8 cellular contexts compared by ENCODE assay signal in the genomic region with DNA sequence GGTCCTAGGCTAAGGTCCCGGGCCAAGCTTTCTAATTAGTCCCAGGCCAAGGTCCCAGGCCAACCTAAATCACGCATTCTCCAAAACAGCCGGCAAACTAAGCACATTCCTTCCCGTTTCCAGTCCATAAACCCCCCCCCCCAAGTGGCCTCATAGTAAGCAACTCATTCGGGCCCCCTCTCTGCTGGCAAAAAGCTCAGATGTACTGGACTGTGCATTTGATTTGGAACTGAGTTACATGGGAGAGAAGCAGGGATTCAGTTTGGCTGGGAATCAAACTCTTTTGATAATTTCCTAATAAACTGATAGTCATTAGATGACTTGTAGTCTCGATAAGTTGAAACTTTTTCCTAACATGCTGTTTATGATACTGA. TPM values are rescaled to one million over a fixed set of nuclear protein-coding genes. Genes with fewer than 3 reads are reported as not detected.
A peak's percentile ranks its signal among the peaks of the same experiment; 100 is the strongest.
DNase-seq lines count a peak whose midpoint lies in the region; ATAC-seq and TF ChIP-seq lines count a peak whose summit lies in the region.
"Not testable (repeated sequence)": the region's sequence is repeated elsewhere in the genome, so short reads cannot be mapped to it uniquely, and the experiment has no call there.

No MANE protein-coding gene starts in this region.

- not testable (repeated sequence) for ATAC-seq in RWPE2 (ENCODE audit: low read depth); activated T-helper 17 cell treated with anti-CD3 and anti-CD28 coated beads, Interleukin-2, amount 50 U/mL, for 72 hours (replicated peaks)

- not testable (repeated sequence) for H3K27me3 ChIP-seq in BLaER1; RWPE2 (ENCODE audit: insufficient read depth, poor library complexity, severe bottlenecking); left ventricle myocardium inferior (ENCODE audit: low read depth); neural cell (ENCODE audit: insufficient read depth, low read depth, low read length); stomach smooth muscle (ENCODE audit: control insufficient read depth in 1 of 2, insufficient read depth in 2 of 2, low read length in 2 of 2)

- H4K20me1 ChIP-seq in BLaER1; neural cell (ENCODE audit: insufficient read depth): not testable (repeated sequence)

- not testable (repeated sequence) for H3K36me3 ChIP-seq in BLaER1; RWPE2 (ENCODE audit: low read depth); left ventricle myocardium inferior; neural cell (ENCODE audit: insufficient read depth, low read length); stomach smooth muscle (ENCODE audit: control insufficient read depth in 2 of 2, insufficient read depth in 2 of 2, low read length in 2 of 2)

- H3K79me2 ChIP-seq in neural cell (replicated peaks; ENCODE audit: insufficient read depth, low read length), result not testable (repeated sequence)

- H3K9me2 ChIP-seq in neural cell (ENCODE audit: insufficient read depth, low read length), result not testable (repeated sequence)

- peak overlapping the region; percentile 96 for H3K4me3 Mint-ChIP-seq in activated T-helper 17 cell treated with anti-CD3 and anti-CD28 coated beads, Interleukin-2, amount 50 U/mL, for 72 hours
- peak overlapping the region; percentile 77 for H3K4me3 Mint-ChIP-seq in dendritic cell treated with granulocyte-macrophage colony-stimulating factor and Interleukin-4, amounts not matched to agents 40 ng/mL and 50 ng/mL, for 4 days

- peaks cover 13% of the 10 kb centered on the region for H3K36me3 Mint-ChIP-seq in activated T-helper 17 cell treated with anti-CD3 and anti-CD28 coated beads, Interleukin-2, amount 50 U/mL, for 72 hours (ENCODE audit: low read depth)
- peaks cover 38% of the 10 kb centered on the region for H3K36me3 Mint-ChIP-seq in dendritic cell treated with granulocyte-macrophage colony-stimulating factor and Interleukin-4, amounts not matched to agents 40 ng/mL and 50 ng/mL, for 4 days (ENCODE audit: low read depth)

- H3K27me3 Mint-ChIP-seq in activated T-helper 17 cell treated with anti-CD3 and anti-CD28 coated beads, Interleukin-2, amount 50 U/mL, for 72 hours, result not testable (repeated sequence)
- H3K27me3 Mint-ChIP-seq in dendritic cell treated with granulocyte-macrophage colony-stimulating factor and Interleukin-4, amounts not matched to agents 40 ng/mL and 50 ng/mL, for 4 days, result peaks cover 24% of the 10 kb centered on the region

- H3K4me3 ChIP-seq in BLaER1 (peak overlapping the region; percentile 68), HFF-Myc (replicated peaks; ENCODE audit: low read depth, low read length) (peak overlapping the region; percentile 49), RWPE2 (ENCODE audit: severe bottlenecking) (peak overlapping the region; percentile 25), left ventricle myocardium inferior (peak overlapping the region; percentile 68), neural cell (ENCODE audit: low read length) (peak overlapping the region; percentile 72), stomach smooth muscle (ENCODE audit: low read length in 2 of 2) (peak overlapping the region in 1 of 2 donors; percentile 40)

- not testable (repeated sequence) for H2AFZ ChIP-seq in neural cell (ENCODE audit: low read depth, low read length)

- H3K27ac ChIP-seq in BLaER1 (peak overlapping the region; percentile 81), RWPE2 (ENCODE audit: poor library complexity, severe bottlenecking) (peak overlapping the region; percentile 55), left ventricle myocardium inferior (replicated peaks) (peak overlapping the region; percentile 83), stomach smooth muscle (ENCODE audit: low read length) (peak overlapping the region; percentile 53)
- not testable (repeated sequence) for H3K27ac ChIP-seq in neural cell (ENCODE audit: low read length)

- not testable (repeated sequence) for H3K9me3 Mint-ChIP-seq in activated T-helper 17 cell treated with anti-CD3 and anti-CD28 coated beads, Interleukin-2, amount 50 U/mL, for 72 hours; dendritic cell treated with granulocyte-macrophage colony-stimulating factor and Interleukin-4, amounts not matched to agents 40 ng/mL and 50 ng/mL, for 4 days

- H3K4me1 Mint-ChIP-seq in activated T-helper 17 cell treated with anti-CD3 and anti-CD28 coated beads, Interleukin-2, amount 50 U/mL, for 72 hours, result not testable (repeated sequence)
- peaks cover 15% of the 10 kb centered on the region for H3K4me1 Mint-ChIP-seq in dendritic cell treated with granulocyte-macrophage colony-stimulating factor and Interleukin-4, amounts not matched to agents 40 ng/mL and 50 ng/mL, for 4 days (ENCODE audit: low read depth)

- not testable (repeated sequence) for TF ChIP-seq CTCF in HFF-Myc (IDR thresholded peaks at IDR 0.05; ENCODE audit: low read depth, low read length, missing control alignments); RWPE2 (IDR thresholded peaks at IDR 0.05; ENCODE audit: poor library complexity, severe bottlenecking); left ventricle myocardium inferior (IDR thresholded peaks at IDR 0.05; ENCODE audit: borderline replicate concordance); neural cell (IDR thresholded peaks at IDR 0.05; ENCODE audit: poor library complexity, severe bottlenecking)

- peak overlapping the region; percentile 71 for H3K4me2 ChIP-seq in BLaER1
- not testable (repeated sequence) for H3K4me2 ChIP-seq in neural cell (ENCODE audit: low read length)

- not testable (repeated sequence) for DNase-seq in HFF-Myc (ENCODE audit: extremely low read depth, low read depth); RWPE2 (ENCODE audit: low spot score); left ventricle myocardium inferior

- peak overlapping the region; percentile 80; the same call in 1 of the 2 replicates for H3K9ac ChIP-seq in BLaER1
- H3K9ac ChIP-seq in neural cell (ENCODE audit: low read length); stomach smooth muscle (ENCODE audit: low read length in 2 of 2): not testable (repeated sequence)

- TF ChIP-seq RAD21 in neural cell (conservative IDR thresholded peaks at IDR 0.05), result not testable (repeated sequence)

- H3K9me3 ChIP-seq in BLaER1; RWPE2 (ENCODE audit: severe bottlenecking); left ventricle myocardium inferior (replicated peaks); neural cell (ENCODE audit: low read length); stomach smooth muscle (ENCODE audit: control insufficient read depth in 2 of 2, low read length in 2 of 2): not testable (repeated sequence)

- H3F3A ChIP-seq in neural cell (ENCODE audit: insufficient read depth, low read length, poor library complexity, severe bottlenecking), result not testable (repeated sequence)

- TF ChIP-seq EP300 in neural cell (conservative IDR thresholded peaks at IDR 0.05; ENCODE audit: poor library complexity, severe bottlenecking), result not testable (repeated sequence)

- intact Hi-C loops in dendritic cell treated with granulocyte-macrophage colony-stimulating factor and Interleukin-4, amounts not matched to agents 40 ng/mL and 50 ng/mL, for 4 days (cut with micrococcal nuclease); left ventricle myocardium inferior (cut with micrococcal nuclease): not testable (repeated sequence)

- peak overlapping the region; percentile 100 for H3K27ac Mint-ChIP-seq in activated T-helper 17 cell treated with anti-CD3 and anti-CD28 coated beads, Interleukin-2, amount 50 U/mL, for 72 hours
- H3K27ac Mint-ChIP-seq in dendritic cell treated with granulocyte-macrophage colony-stimulating factor and Interleukin-4, amounts not matched to agents 40 ng/mL and 50 ng/mL, for 4 days, result peak overlapping the region; percentile 93

- not testable (repeated sequence) for H3K4me1 ChIP-seq in BLaER1; RWPE2 (ENCODE audit: insufficient read depth, poor library complexity, severe bottlenecking); left ventricle myocardium inferior; stomach smooth muscle (ENCODE audit: control insufficient read depth, insufficient read depth, low read length)

RNA-seq across cellular contexts. Expression of a gene that starts 17.8 kb away (rescaled TPM):
- not detected for total RNA-seq in activated T-helper 17 cell treated with anti-CD3 and anti-CD28 coated beads, Interleukin-2, amount 50 U/mL, for 72 hours
- total RNA-seq in left ventricle myocardium inferior, result 1.5 TPM
- polyA plus RNA-seq in neural cell, result not detected in 2 replicates
- not detected in 2 replicates for polyA minus RNA-seq in neural cell

RNA-seq across cellular contexts. Expression of a gene that starts 49.8 kb away (rescaled TPM):
- under 1 TPM in 1 of 2 donors, not detected in 1; 0.13 TPM for total RNA-seq in activated T-helper 17 cell treated with anti-CD3 and anti-CD28 coated beads, Interleukin-2, amount 50 U/mL, for 72 hours
- total RNA-seq in left ventricle myocardium inferior, result 9.7 TPM
- not detected in 2 replicates for polyA plus RNA-seq in neural cell
- polyA minus RNA-seq in neural cell, result not detected in 2 replicates
